ENCODE assay signal across 8 cellular contexts in genomic region chr9:137034709-137035506, GRCh38. TPM values are rescaled to one million over a fixed set of nuclear protein-coding genes. Genes with fewer than 3 reads are reported as not detected.
DNase-seq lines count a peak whose midpoint lies in the region; ATAC-seq and TF ChIP-seq lines count a peak whose summit lies in the region.

No MANE protein-coding gene starts in this region.

- H3K27me3 ChIP-seq in OCI-LY3 (ENCODE audit: low read depth, low read length): 0 out of 2 replicates have a peak, but pooled peaks cover 9% of the 10 kb centered on the region
- H3K27me3 ChIP-seq in endodermal cell (ENCODE audit: control insufficient read depth, insufficient read depth, low read length, poor library complexity, severe bottlenecking): peaks cover 3% of the 10 kb centered on the region

- H3K4me3 Mint-ChIP-seq in endodermal cell: no peak overlapping the region

- no peak overlapping the region for H2AFZ ChIP-seq in OCI-LY3 (ENCODE audit: low read depth, low read length)

- H3K4me1 ChIP-seq in OCI-LY3 (ENCODE audit: low read length) (peaks cover 30% of the 10 kb centered on the region), endodermal cell (ENCODE audit: control insufficient read depth, insufficient read depth, low read length) (no peaks in the 10 kb centered on the region), mucosa of descending colon (ENCODE audit: low read depth) (peaks cover 23% of the 10 kb centered on the region)

- peaks cover 4% of the 10 kb centered on the region for H3K27me3 Mint-ChIP-seq in endodermal cell (ENCODE audit: insufficient read depth)

- H3K27ac Mint-ChIP-seq in endodermal cell: no peak overlapping the region

- TF ChIP-seq CTCF in OCI-LY3 (IDR thresholded peaks at IDR 0.05; ENCODE audit: low read depth, low read length) (peak; percentile 87), endodermal cell (conservative IDR thresholded peaks at IDR 0.05) (peak; percentile 88), mucosa of descending colon (IDR thresholded peaks at IDR 0.05) (peak; percentile 90)

- H3K4me2 ChIP-seq in OCI-LY3 (ENCODE audit: low read length): peak overlapping the region; percentile 97

- intact Hi-C loops in mucosa of descending colon (cut with DNase I, micrococcal nuclease): loop anchor here in 1 of 2 donors (5.0 kb wide), 1 partner anchor 253 kb away; no protein-coding TSS in a partner anchor

- H3K36me3 ChIP-seq in OCI-LY3 (replicated peaks; ENCODE audit: low read depth, low read length) (no peaks in the 10 kb centered on the region), endodermal cell (ENCODE audit: control insufficient read depth, insufficient read depth, low read length) (peaks cover 10% of the 10 kb centered on the region), mucosa of descending colon (ENCODE audit: low read depth) (no peaks in the 10 kb centered on the region)

- no peaks in the 10 kb centered on the region for H3K4me1 Mint-ChIP-seq in endodermal cell

- no peaks in the 10 kb centered on the region for H3K9me3 ChIP-seq in OCI-LY3 (ENCODE audit: insufficient read depth, low read length)
- H3K9me3 ChIP-seq in endodermal cell (ENCODE audit: control insufficient read depth, low read length): no peaks in the 10 kb centered on the region
- no peaks in the 10 kb centered on the region for H3K9me3 ChIP-seq in mucosa of descending colon

- WGBS in endodermal cell (ENCODE audit: insufficient coverage in 1 of 2, insufficient read length in 1 of 2), 2 experiments: 43 to 46% methylated on average over 9 to 24 of the region's 24 CpGs

- H3K9ac ChIP-seq in OCI-LY3 (ENCODE audit: low read length): peak overlapping the region; percentile 58
- H3K9ac ChIP-seq in endodermal cell (ENCODE audit: extremely low read depth, low read length, poor library complexity, severe bottlenecking): no peak overlapping the region

- H3K36me3 Mint-ChIP-seq in endodermal cell (ENCODE audit: low read depth): peaks cover 12% of the 10 kb centered on the region

- peak; percentile 90 for ATAC-seq in mucosa of descending colon

- H3K4me3 ChIP-seq in OCI-LY3 (ENCODE audit: low read length) (peak overlapping the region; percentile 72), endodermal cell (ENCODE audit: low read length) (no peak overlapping the region), mucosa of descending colon (no peak overlapping the region)

- no peaks in the 10 kb centered on the region for H4K20me1 ChIP-seq in OCI-LY3 (ENCODE audit: insufficient read depth, low read length)

- H3K9me3 Mint-ChIP-seq in endodermal cell: no peaks in the 10 kb centered on the region

- no peaks in the 10 kb centered on the region for H3K79me2 ChIP-seq in OCI-LY3 (ENCODE audit: low read length)

- H3K27ac ChIP-seq in OCI-LY3 (ENCODE audit: low read length) (peak overlapping the region; percentile 81), endodermal cell (ENCODE audit: low read depth, low read length) (no peak overlapping the region)

- DNase-seq in NCI-H1417 (lab: John Stamatoyannopoulos, UW) (peak; percentile 65 to 92 (median 84)), NCI-H1417 treated with DMSO at 0.1 percent for 48 hours (lab: John Stamatoyannopoulos, UW) (no peak), HUDEP-2 (lab: John Stamatoyannopoulos, UW; ENCODE audit: unreplicated experiment in 76 of 76) (peak in 71 of 76 experiments; percentile 4 to 80 (median 61)), endodermal cell (peak; percentile 95), mucosa of descending colon (peak; percentile 80 to 93 (median 91))
- DNase-seq in activated CD8-positive, alpha-beta memory T cell treated with anti-CD3 and anti-CD28 coated beads, Interleukin-2, amount 50 U/mL, for 24 hours (ENCODE audit: extremely low read depth): peak; percentile 70
- peak; percentile 71 to 79 for DNase-seq in stimulated activated CD8-positive, alpha-beta memory T cell treated with anti-CD3 and anti-CD28 coated beads, Interleukin-2, amount 100 ng/mL, for 1 hour (ENCODE audit: low read depth in 2 of 2)

RNA-seq across cellular contexts. Expression of gene FUT7, which starts 3.0 kb away (rescaled TPM):
- total RNA-seq in endodermal cell: not detected
- polyA plus RNA-seq in endodermal cell (2013, experiment 1 of 2): not detected
- polyA plus RNA-seq in endodermal cell (2013, experiment 2 of 2): not detected
- under 1 TPM in 2 of 3 donors, not detected in 1; 0.14 to 0.27 TPM for total RNA-seq in mucosa of descending colon

RNA-seq across cellular contexts. Expression of gene ABCA2, which starts 6.9 kb away (rescaled TPM):
- total RNA-seq in endodermal cell (10 to 100 TPM; 21.5 to 30.0 TPM), mucosa of descending colon (10 to 100 TPM; 20.1 to 77.2 (median 48.0) TPM)
- polyA plus RNA-seq in endodermal cell (2013, experiment 1 of 2): 34.8 TPM
- polyA plus RNA-seq in endodermal cell (2013, experiment 2 of 2): 30.9 TPM

RNA-seq across cellular contexts. Expression of gene NPDC1, which starts 11.1 kb away (rescaled TPM):
- total RNA-seq in endodermal cell (10 to 100 TPM; 60.8 to 73.3 TPM), mucosa of descending colon (100 to 1,000 TPM in 1 of 3 donors, 10 to 100 TPM in 2; 78.6 to 177 (median 83.0) TPM)
- polyA plus RNA-seq in endodermal cell (2013, experiment 1 of 2): 62.0 TPM
- polyA plus RNA-seq in endodermal cell (2013, experiment 2 of 2): 49.7 TPM

RNA-seq across cellular contexts. Expression of gene ENTPD2, which starts 19.0 kb away (rescaled TPM):
- total RNA-seq in endodermal cell: 1 to 10 TPM; 1.2 to 2.4 TPM
- 0.32 TPM for polyA plus RNA-seq in endodermal cell (2013, experiment 1 of 2)
- polyA plus RNA-seq in endodermal cell (2013, experiment 2 of 2): 0.41 TPM
- total RNA-seq in mucosa of descending colon: 10 to 100 TPM in 2 of 3 donors, 1 to 10 TPM in 1; 7.7 to 26.8 (median 10.7) TPM

RNA-seq across cellular contexts. Expression of gene SAPCD2, which starts 35.4 kb away (rescaled TPM):
- total RNA-seq in endodermal cell: 10 to 100 TPM; 20.8 to 24.9 TPM
- 26.0 TPM for polyA plus RNA-seq in endodermal cell (2013, experiment 1 of 2)
- polyA plus RNA-seq in endodermal cell (2013, experiment 2 of 2): 24.1 TPM
- 10 to 100 TPM in 1 of 3 donors, 1 to 10 TPM in 2; 2.7 to 11.2 (median 6.0) TPM for total RNA-seq in mucosa of descending colon
